In genomic region chr11:82889133-82890001, GRCh38 we compare ENCODE assay signal across 18 cellular contexts. TPM values are rescaled to one million over a fixed set of nuclear protein-coding genes. Genes with fewer than 3 reads are reported as not detected.
DNase-seq lines count a peak whose midpoint lies in the region; ATAC-seq and TF ChIP-seq lines count a peak whose summit lies in the region.
"Had no signal": no experiment of that assay in that cellular context is flagged by ENCODE, and none has a peak within 500 bp of the region (broad histone marks: within the 10 kb centered on the region; RNA-seq: fewer than 3 reads in every experiment).

No MANE protein-coding gene starts in this region.

- no peak overlapping the region for H3K23ac ChIP-seq in mesenchymal stem cell (ENCODE audit: low read length in 2 of 2)

- ATAC-seq in gastroesophageal sphincter, result no peak
- ATAC-seq in HG03095 (IDR thresholded peaks at IDR 0.05; ENCODE audit: unreplicated experiment), result no peak
- ATAC-seq in T-cell (replicated peaks in 1 of 4), result no peak

- no peaks in the 10 kb centered on the region for H3K27me3 Mint-ChIP-seq in T-cell
- H3K27me3 Mint-ChIP-seq: activated naive CD4-positive, alpha-beta T cell treated with anti-CD3 and anti-CD28 coated beads, Interleukin-2, amount 10 ng/mL, durations not matched to agents 7 days and 5 days; stimulated activated naive CD8-positive, alpha-beta T cell treated with anti-CD3 and anti-CD28 coated beads, Interleukin-15, Interleukin-2, amounts not matched to agents 100 ng/mL and 50 ng/mL, for 24 hours had no signal

- H2AFZ ChIP-seq in mesenchymal stem cell (ENCODE audit: low read depth, low read length), result no peak overlapping the region
- H2AFZ ChIP-seq: PC-9 had no signal

- H3K9ac ChIP-seq in mesenchymal stem cell (ENCODE audit: low read length), result no peak overlapping the region

- peak overlapping the region; percentile 19 for H3K27ac ChIP-seq in DOHH2 (ENCODE audit: low read depth, low read length)
- H3K27ac ChIP-seq in adrenal gland, result peak overlapping the region in 3 of 5 donors; percentile 1 to 15 (median 13)
- no peak overlapping the region for H3K27ac ChIP-seq in mesenchymal stem cell (ENCODE audit: low read length, poor library complexity, severe bottlenecking)
- no peak overlapping the region for H3K27ac ChIP-seq in gastroesophageal sphincter
- H3K27ac ChIP-seq: esophagus muscularis mucosa, PC-9 had no signal

- DNase-seq in NAMALWA (ENCODE audit: low spot score) (peak; percentile 31), adrenal gland (no peak), mesenchymal stem cell (peak; percentile 22), activated gamma-delta T cell (lab: John Stamatoyannopoulos, UW) (no peak), T-cell (no peak)
- DNase-seq: activated CD8-positive, alpha-beta memory T cell treated with anti-CD3 and anti-CD28 coated beads for 24 hours; activated naive CD4-positive, alpha-beta T cell treated with anti-CD3 and anti-CD28 coated beads, Interleukin-2, amount 10 ng/mL, durations not matched to agents 7 days and 5 days; BE2C; cerebellar nuclear complex; HFFc6; NCI-H2029 treated with DMSO at 0.1 percent for 48 hours; retina had no signal

- WGBS in adrenal gland, 4 donors, result 47 to 54% (median 51%) methylated on average over 6 of the region's 6 CpGs
- 44% methylated on average over 6 of the region's 6 CpGs for WGBS in mesenchymal stem cell
- 65 to 76% methylated on average over 3 to 6 of the region's 6 CpGs for WGBS in gastroesophageal sphincter (ENCODE audit: low coverage in 1 of 2), 2 donors

- H4K8ac ChIP-seq in mesenchymal stem cell (ENCODE audit: low read length), result no peak overlapping the region

- H3K27me3 ChIP-seq in DOHH2 (ENCODE audit: control insufficient read depth, low read length), result no peaks in the 10 kb centered on the region
- no peaks in the 10 kb centered on the region for H3K27me3 ChIP-seq in adrenal gland
- H3K27me3 ChIP-seq in mesenchymal stem cell (ENCODE audit: control insufficient read depth in 1 of 2, insufficient read depth in 1 of 2, low read length in 2 of 2), result no peaks in the 10 kb centered on the region
- no peaks in the 10 kb centered on the region for H3K27me3 ChIP-seq in gastroesophageal sphincter
- H3K27me3 ChIP-seq: BE2C, esophagus muscularis mucosa had no signal

- H3K9me3 ChIP-seq in DOHH2 (ENCODE audit: control insufficient read depth, insufficient read depth, low read length) (no peaks in the 10 kb centered on the region), adrenal gland (replicated peaks in 1 of 3) (no peaks in the 10 kb centered on the region), mesenchymal stem cell (ENCODE audit: control insufficient read depth, low read length) (no peaks in the 10 kb centered on the region), gastroesophageal sphincter (no peaks in the 10 kb centered on the region)
- H3K9me3 ChIP-seq: BE2C, esophagus muscularis mucosa had no signal

- H4K91ac ChIP-seq in mesenchymal stem cell (ENCODE audit: low read length), result peak overlapping the region; percentile 47

- H3K4me1 Mint-ChIP-seq in T-cell, result peaks cover 2 to 7% (median 2%) of the 10 kb centered on the region in 3 donors
- H3K4me1 Mint-ChIP-seq: activated naive CD4-positive, alpha-beta T cell treated with anti-CD3 and anti-CD28 coated beads, Interleukin-2, amount 10 ng/mL, durations not matched to agents 7 days and 5 days had no signal

- peaks cover 33% of the 10 kb centered on the region for H3K4me1 ChIP-seq in DOHH2 (ENCODE audit: control insufficient read depth, low read length)
- H3K4me1 ChIP-seq in adrenal gland (replicated peaks in 1 of 2), result peaks cover 14 to 22% of the 10 kb centered on the region in 2 donors
- H3K4me1 ChIP-seq in mesenchymal stem cell (ENCODE audit: control insufficient read depth, insufficient read depth, low read depth, low read length), result peaks cover 1% of the 10 kb centered on the region
- H3K4me1 ChIP-seq in gastroesophageal sphincter, result peaks cover 0 to 22% (median 0%) of the 10 kb centered on the region in 3 donors

- H3K4me2 ChIP-seq in DOHH2 (ENCODE audit: low read length) (peak overlapping the region; percentile 41), mesenchymal stem cell (ENCODE audit: low read length, poor library complexity, severe bottlenecking) (no peak overlapping the region)
- H3K4me2 ChIP-seq: PC-9 had no signal

- H2BK120ac ChIP-seq in mesenchymal stem cell (ENCODE audit: low read depth, low read length), result no peak overlapping the region

- H3K36me3 ChIP-seq in DOHH2 (ENCODE audit: control insufficient read depth, low read length) (no peaks in the 10 kb centered on the region), adrenal gland (replicated peaks in 1 of 2) (no peaks in the 10 kb centered on the region), mesenchymal stem cell (ENCODE audit: control insufficient read depth in 1 of 2, insufficient read depth in 2 of 2, low read depth in 1 of 2, low read length in 2 of 2) (no peaks in the 10 kb centered on the region), gastroesophageal sphincter (no peaks in the 10 kb centered on the region)
- H3K36me3 ChIP-seq: BE2C, esophagus muscularis mucosa had no signal

- no peak overlapping the region for H2BK15ac ChIP-seq in mesenchymal stem cell (ENCODE audit: low read depth, poor library complexity, severe bottlenecking)

- TF ChIP-seq EP300 in gastroesophageal sphincter (IDR thresholded peaks at IDR 0.05), result no peak

- TF ChIP-seq CTCF in DOHH2 (IDR thresholded peaks at IDR 0.05; ENCODE audit: low read depth, low read length, poor library complexity, severe bottlenecking) (no peak), adrenal gland (IDR thresholded peaks at IDR 0.05) (no peak), gastroesophageal sphincter (IDR thresholded peaks at IDR 0.05) (no peak)

- H3K79me2 ChIP-seq in DOHH2 (ENCODE audit: control insufficient read depth, low read length), result peaks cover 7% of the 10 kb centered on the region; the same call in 1 of the 2 replicates

- POLR2A ChIA-PET in T-cell (lab: Charles Lee), result interaction anchor here (0.6 to 0.7 kb wide), 3 partner anchors 13 to 313 kb away, joined by 3 to 4 read pairs (median 3); no protein-coding TSS in a partner anchor

- peaks cover 5% of the 10 kb centered on the region; the same call in 1 of the 2 replicates for H3F3A ChIP-seq in DOHH2 (ENCODE audit: control insufficient read depth, insufficient read depth)

- no peak overlapping the region for H2AK5ac ChIP-seq in mesenchymal stem cell (ENCODE audit: low read length, severe bottlenecking)

- no peak overlapping the region for H3K27ac Mint-ChIP-seq in T-cell
- H3K27ac Mint-ChIP-seq: activated naive CD4-positive, alpha-beta T cell treated with anti-CD3 and anti-CD28 coated beads, Interleukin-2, amount 10 ng/mL, durations not matched to agents 7 days and 5 days; HFFc6; stimulated activated naive CD8-positive, alpha-beta T cell treated with anti-CD3 and anti-CD28 coated beads, Interleukin-15, Interleukin-2, amounts not matched to agents 100 ng/mL and 50 ng/mL, for 24 hours had no signal

- peak overlapping the region; percentile 18 for H3K4me3 ChIP-seq in DOHH2 (ENCODE audit: low read length)
- H3K4me3 ChIP-seq in adrenal gland, result no peak overlapping the region
- H3K4me3 ChIP-seq in mesenchymal stem cell (ENCODE audit: insufficient read depth in 1 of 2, low read depth in 1 of 2, low read length in 2 of 2), result no peak overlapping the region
- H3K4me3 ChIP-seq in gastroesophageal sphincter, result no peak overlapping the region
- H3K4me3 ChIP-seq: esophagus muscularis mucosa, PC-9 had no signal

- H3K4me3 Mint-ChIP-seq in T-cell, result no peak overlapping the region
- H3K4me3 Mint-ChIP-seq: activated naive CD4-positive, alpha-beta T cell treated with anti-CD3 and anti-CD28 coated beads, Interleukin-2, amount 10 ng/mL, durations not matched to agents 7 days and 5 days; HFFc6; stimulated activated naive CD8-positive, alpha-beta T cell treated with anti-CD3 and anti-CD28 coated beads, Interleukin-15, Interleukin-2, amounts not matched to agents 100 ng/mL and 50 ng/mL, for 24 hours had no signal

- no peak overlapping the region for H2BK5ac ChIP-seq in mesenchymal stem cell (ENCODE audit: low read depth, low read length, poor library complexity, severe bottlenecking)

- H3K18ac ChIP-seq in mesenchymal stem cell (ENCODE audit: low read depth in 1 of 2, low read length in 2 of 2), result no peak overlapping the region

- CTCF ChIA-PET in T-cell (lab: Charles Lee), result no interaction called here

- no peaks in the 10 kb centered on the region for H3K9me3 Mint-ChIP-seq in T-cell
- H3K9me3 Mint-ChIP-seq: activated naive CD4-positive, alpha-beta T cell treated with anti-CD3 and anti-CD28 coated beads, Interleukin-2, amount 10 ng/mL, durations not matched to agents 7 days and 5 days; HFFc6; stimulated activated naive CD8-positive, alpha-beta T cell treated with anti-CD3 and anti-CD28 coated beads, Interleukin-15, Interleukin-2, amounts not matched to agents 100 ng/mL and 50 ng/mL, for 24 hours had no signal

- no peak overlapping the region for H2BK12ac ChIP-seq in mesenchymal stem cell (ENCODE audit: low read length in 2 of 2)

- H3K9me2 ChIP-seq in DOHH2 (replicated peaks; ENCODE audit: control insufficient read depth, low read length), result no peaks in the 10 kb centered on the region

- H4K20me1 ChIP-seq in DOHH2 (ENCODE audit: control insufficient read depth, insufficient read depth, low read depth, low read length), result no peaks in the 10 kb centered on the region

- intact Hi-C loops in adrenal gland (cut with DNase I), result no loop called here

- H3K79me1 ChIP-seq in mesenchymal stem cell (replicated peaks; ENCODE audit: low read length, poor library complexity, severe bottlenecking), result peaks cover 15% of the 10 kb centered on the region

- H3K4ac ChIP-seq in mesenchymal stem cell (ENCODE audit: low read depth in 1 of 2, low read length in 2 of 2), result no peak overlapping the region

- TF ChIP-seq POLR2A in adrenal gland (IDR thresholded peaks at IDR 0.05) (no peak), gastroesophageal sphincter (IDR thresholded peaks at IDR 0.05) (no peak)

- H3K36me3 Mint-ChIP-seq in T-cell, result peaks cover 7% of the 10 kb centered on the region
- H3K36me3 Mint-ChIP-seq: activated naive CD4-positive, alpha-beta T cell treated with anti-CD3 and anti-CD28 coated beads, Interleukin-2, amount 10 ng/mL, durations not matched to agents 7 days and 5 days had no signal

- H3K14ac ChIP-seq in mesenchymal stem cell (ENCODE audit: low read length in 2 of 2), result no peak overlapping the region

RNA-seq across cellular contexts. Expression of gene PRCP, which starts 10.9 kb away (rescaled TPM):
- total RNA-seq in adrenal gland, result 100 to 1,000 TPM in 7 of 8 donors, 10 to 100 TPM in 1; 79.9 to 169 (median 136) TPM
- polyA plus RNA-seq in adrenal gland, result 100 to 1,000 TPM in 1 of 3 donors, 10 to 100 TPM in 2; 29.9 to 196 (median 37.9) TPM
- 68.1 TPM for polyA plus RNA-seq in mesenchymal stem cell (2013, experiment 1 of 2)
- 71.3 TPM for polyA plus RNA-seq in mesenchymal stem cell (2013, experiment 2 of 2)
- 10 to 100 TPM; 22.8 to 62.2 (median 42.4) TPM for total RNA-seq in gastroesophageal sphincter
- 10 to 100 TPM; 18.1 to 22.7 (median 20.2) TPM for total RNA-seq in T-cell

RNA-seq across cellular contexts. Expression of gene DDIAS, which starts 12.2 kb away (rescaled TPM):
- total RNA-seq in adrenal gland, result 1 to 10 TPM in 4 of 8 donors, under 1 TPM in 4; 0.17 to 1.1 (median 0.83) TPM
- polyA plus RNA-seq in adrenal gland, result 1 to 10 TPM in 1 of 3 donors, under 1 TPM in 2; 0.27 to 1.4 (median 0.48) TPM
- 1.3 TPM for polyA plus RNA-seq in mesenchymal stem cell (2013, experiment 1 of 2)
- 1.2 TPM for polyA plus RNA-seq in mesenchymal stem cell (2013, experiment 2 of 2)
- total RNA-seq in gastroesophageal sphincter, result 1 to 10 TPM in 2 of 4 donors, under 1 TPM in 2; 0.31 to 2.3 (median 1.0) TPM
- total RNA-seq in T-cell, result 1 to 10 TPM in 3 of 5 donors, under 1 TPM in 2; 0.55 to 1.9 (median 1.3) TPM

Comparison
In these comparisons a context has a peak if more than half of its experiments do, and no peak if none do; other contexts are left out.
1. H3K27ac ChIP-seq: peak in DOHH2 (single experiment) and adrenal gland (3 of 5); none in mesenchymal stem cell (single experiment) and gastroesophageal sphincter (0 of 4).
2. DNase-seq: peak in NAMALWA (single experiment) and mesenchymal stem cell (single experiment); none in adrenal gland (0 of 7), activated gamma-delta T cell (single experiment) and T-cell (0 of 34).